8 cellular contexts compared by ENCODE assay signal in the genomic region with DNA sequence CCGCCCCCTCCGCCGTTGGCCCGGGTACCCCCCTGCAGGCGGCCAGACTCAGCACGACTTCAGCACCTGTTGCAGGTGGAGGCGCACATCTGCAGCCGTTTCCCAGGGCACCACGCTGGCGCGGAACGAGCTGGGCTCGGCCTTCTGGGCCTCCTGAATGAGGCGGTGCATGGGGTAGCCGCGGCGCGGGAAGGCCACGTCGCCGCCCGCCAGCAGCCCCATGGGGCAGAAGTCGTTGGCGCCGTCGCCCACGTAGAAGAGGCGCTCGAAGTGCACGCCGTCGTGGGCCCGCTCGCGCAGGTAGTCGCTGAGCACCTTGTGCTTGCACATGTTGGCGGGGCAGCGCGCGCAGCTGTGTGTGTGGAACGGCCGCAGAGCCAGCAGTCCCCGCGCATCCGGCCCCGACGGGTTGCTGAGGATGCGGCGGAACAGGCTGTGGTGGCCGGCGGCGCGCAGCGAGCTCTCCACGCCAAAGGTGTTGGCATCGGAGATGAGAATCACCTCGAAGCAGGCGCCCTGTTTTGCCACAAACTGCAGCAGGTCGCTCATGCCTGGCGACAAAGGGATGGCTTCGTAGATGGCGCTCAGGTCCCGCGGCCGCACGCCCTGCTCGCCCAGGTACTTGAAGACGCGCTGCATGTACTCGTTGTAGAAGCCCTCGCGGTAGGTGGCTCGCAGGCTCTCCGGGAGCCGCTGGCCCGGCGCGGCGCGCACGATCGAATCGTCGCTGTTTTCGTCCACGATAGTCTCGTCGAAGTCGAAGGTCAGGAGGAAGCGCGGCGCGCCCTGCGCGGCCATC. TPM values are rescaled to one million over a fixed set of nuclear protein-coding genes. Genes with fewer than 3 reads are reported as not detected.
DNase-seq lines count a peak whose midpoint lies in the region; ATAC-seq and TF ChIP-seq lines count a peak whose summit lies in the region.

No MANE protein-coding gene starts in this region.

- H3K36me3 ChIP-seq in RWPE2 (ENCODE audit: low read depth) (no peaks in the 10 kb centered on the region), brain microvascular endothelial cell (replicated peaks) (no peaks in the 10 kb centered on the region), mucosa of descending colon (ENCODE audit: low read depth) (no peaks in the 10 kb centered on the region)

- TF ChIP-seq CTCF in RWPE2 (IDR thresholded peaks at IDR 0.05; ENCODE audit: poor library complexity, severe bottlenecking) (no peak), brain microvascular endothelial cell (IDR thresholded peaks at IDR 0.05; ENCODE audit: low read depth, low read length, missing control alignments) (no peak), mucosa of descending colon (IDR thresholded peaks at IDR 0.05) (no peak), omental fat pad (IDR thresholded peaks at IDR 0.05) (no peak)

- intact Hi-C loops in mucosa of descending colon (cut with DNase I, micrococcal nuclease), result loop anchor here in 1 of 2 donors (10.0 kb wide), 1 partner anchor 50 kb away; no protein-coding TSS in a partner anchor

- no peaks in the 10 kb centered on the region for H3K9me3 ChIP-seq in RWPE2 (ENCODE audit: severe bottlenecking)
- no peaks in the 10 kb centered on the region for H3K9me3 ChIP-seq in mucosa of descending colon

- DNase-seq in RWPE2 (ENCODE audit: low spot score) (no peak), brain microvascular endothelial cell (no peak), mucosa of descending colon (peak; percentile 38 to 75 (median 69)), omental fat pad (ENCODE audit: low spot score) (no peak)

- in situ Hi-C loops in brain microvascular endothelial cell (cut with HindIII; ENCODE audit: low pct_ligation_motif_present, low sequenced_read_pairs), result no loop called here

- H3K27ac ChIP-seq in RWPE2 (ENCODE audit: poor library complexity, severe bottlenecking) (no peak overlapping the region), brain microvascular endothelial cell (no peak overlapping the region)

- H3K27me3 ChIP-seq in RWPE2 (ENCODE audit: insufficient read depth, poor library complexity, severe bottlenecking), result peaks cover 47% of the 10 kb centered on the region
- peaks cover 24% of the 10 kb centered on the region for H3K27me3 ChIP-seq in brain microvascular endothelial cell (replicated peaks)

- no peak overlapping the region for H3K4me3 ChIP-seq in RWPE2 (ENCODE audit: severe bottlenecking)
- peak overlapping the region; percentile 12 for H3K4me3 ChIP-seq in brain microvascular endothelial cell (ENCODE audit: low read depth, low read length)
- no peak overlapping the region for H3K4me3 ChIP-seq in mucosa of descending colon

- H3K4me1 ChIP-seq in RWPE2 (ENCODE audit: insufficient read depth, poor library complexity, severe bottlenecking) (no peaks in the 10 kb centered on the region), mucosa of descending colon (ENCODE audit: low read depth) (peaks cover 13% of the 10 kb centered on the region)

- peak; percentile 38; the same call in 1 of the 3 replicates for ATAC-seq in RWPE2 (ENCODE audit: low read depth)
- peak; percentile 51 for ATAC-seq in mucosa of descending colon
- ATAC-seq in HG03457 (IDR thresholded peaks at IDR 0.05; ENCODE audit: unreplicated experiment), result no peak
- no peak for ATAC-seq in HG02588 (IDR thresholded peaks at IDR 0.05; ENCODE audit: unreplicated experiment)
- ATAC-seq in omental fat pad (ENCODE audit: low FRiP score), result no peak
- no peak for ATAC-seq in HG02981 (IDR thresholded peaks at IDR 0.05; ENCODE audit: unreplicated experiment)

- peak; percentile 24 for TF ChIP-seq POLR2A in GM10847 (IDR thresholded peaks at IDR 0.05; ENCODE audit: extremely low read depth, insufficient read length)

RNA-seq across cellular contexts. Expression of a gene that starts 6.2 kb away (rescaled TPM):
- total RNA-seq in mucosa of descending colon (under 1 TPM in 1 of 3 donors, not detected in 2; 0.25 TPM), omental fat pad (10 to 100 TPM in 1 of 4 donors, under 1 TPM in 2, not detected in 1; 0.60 to 11.2 (median 0.94) TPM)

RNA-seq across cellular contexts. Expression of a gene that starts 13.9 kb away (rescaled TPM):
- total RNA-seq in mucosa of descending colon (10 to 100 TPM in 1 of 3 donors, 1 to 10 TPM in 2; 5.9 to 10.6 (median 7.2) TPM), omental fat pad (1 to 10 TPM; 3.6 to 7.4 (median 5.4) TPM)

RNA-seq across cellular contexts. Expression of a gene that starts 14.0 kb away (rescaled TPM):
- total RNA-seq in mucosa of descending colon (1 to 10 TPM in 1 of 3 donors, under 1 TPM in 2; 0.89 to 1.7 (median 0.96) TPM), omental fat pad (1 to 10 TPM in 3 of 4 donors, under 1 TPM in 1; 0.74 to 5.2 (median 2.9) TPM)

Comparison
In these comparisons a context has a peak if more than half of its experiments do, and no peak if none do; other contexts are left out.
1. ATAC-seq: peak in RWPE2 (single experiment) and mucosa of descending colon (single experiment); none in HG03457 (single experiment), HG02588 (single experiment), omental fat pad (single experiment) and HG02981 (single experiment).
2. DNase-seq: peak in mucosa of descending colon (3 of 3); none in RWPE2 (single experiment), brain microvascular endothelial cell (single experiment) and omental fat pad (single experiment).